8 cellular contexts compared by ENCODE assay signal in the genomic region with DNA sequence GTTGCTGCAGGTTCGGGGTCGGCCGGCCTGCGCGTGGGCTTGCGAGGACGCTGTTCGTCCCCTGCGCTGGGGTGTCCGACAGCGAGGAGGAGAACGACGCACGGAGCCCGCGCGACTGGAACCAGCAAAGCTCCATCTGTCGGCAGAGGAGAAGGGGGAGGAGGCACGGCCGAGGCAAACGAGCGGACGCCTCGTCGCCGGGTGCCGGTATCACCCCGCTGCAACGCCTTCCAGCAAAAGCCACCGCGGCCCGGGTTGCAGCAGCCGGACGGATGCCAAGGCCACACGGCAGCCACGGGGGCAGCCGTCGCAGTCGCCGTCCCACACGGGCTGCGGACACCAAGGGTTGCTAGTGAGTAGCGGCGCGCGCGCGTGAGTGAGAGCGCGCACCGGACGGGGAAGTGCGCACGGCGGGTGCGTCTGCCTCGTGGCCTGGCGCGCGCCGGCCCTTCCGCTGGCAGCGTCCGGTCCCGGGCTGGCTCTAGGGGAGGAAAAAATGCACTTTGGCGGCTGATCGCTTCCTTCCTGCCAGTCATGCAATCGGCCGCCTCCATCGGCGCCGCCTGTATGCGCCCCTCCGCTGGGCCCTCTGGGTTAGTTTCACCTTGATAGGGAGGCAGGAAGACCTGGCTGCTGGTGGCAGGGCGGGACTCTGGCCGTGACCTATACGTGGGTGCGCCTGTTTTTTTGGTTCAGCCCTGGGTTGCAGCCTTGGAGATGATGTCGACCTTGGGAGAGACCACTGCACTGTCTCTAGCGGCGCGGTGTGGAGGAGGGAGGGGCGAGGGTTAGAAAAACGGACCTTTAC. TPM values are rescaled to one million over a fixed set of nuclear protein-coding genes. Genes with fewer than 3 reads are reported as not detected.
A peak's percentile ranks its signal among the peaks of the same experiment; 100 is the strongest.
DNase-seq lines count a peak whose midpoint lies in the region; ATAC-seq and TF ChIP-seq lines count a peak whose summit lies in the region.

No MANE protein-coding gene starts in this region.

- H3K9me3 ChIP-seq in iPS-18c (ENCODE audit: control insufficient read depth, insufficient read depth, low read length) = peaks cover 2% of the 10 kb centered on the region
- no peaks in the 10 kb centered on the region for H3K9me3 ChIP-seq in skeletal muscle satellite cell (replicated peaks; ENCODE audit: low read length)

- H3K36me3 ChIP-seq in brain microvascular endothelial cell (replicated peaks) (no peaks in the 10 kb centered on the region), skeletal muscle satellite cell (ENCODE audit: insufficient read depth, low read length) (no peaks in the 10 kb centered on the region)

- in situ Hi-C loops in brain microvascular endothelial cell (cut with HindIII; ENCODE audit: low pct_ligation_motif_present, low sequenced_read_pairs) = no loop called here

- no peaks in the 10 kb centered on the region for H3K27me3 ChIP-seq in brain microvascular endothelial cell (replicated peaks)
- H3K27me3 ChIP-seq in skeletal muscle satellite cell (ENCODE audit: control insufficient read depth, insufficient read depth, low read length) = no peaks in the 10 kb centered on the region

- peak overlapping the region; percentile 63 for H3K27ac ChIP-seq in brain microvascular endothelial cell

- peak overlapping the region; percentile 86 for H3K4me3 ChIP-seq in brain microvascular endothelial cell (ENCODE audit: low read depth, low read length)
- peak overlapping the region; percentile 87 for H3K4me3 ChIP-seq in iPS-18c (ENCODE audit: insufficient read depth, low read depth, low read length)
- H3K4me3 ChIP-seq in skeletal muscle satellite cell (ENCODE audit: low read length) = peak overlapping the region; percentile 94

- peak overlapping the region; percentile 94 for H3K4me2 ChIP-seq in skeletal muscle satellite cell (ENCODE audit: low read length)

- H3K4me1 ChIP-seq in skeletal muscle satellite cell (ENCODE audit: control insufficient read depth, insufficient read depth, low read length) = peaks cover 43% of the 10 kb centered on the region

- peak; percentile 14 for DNase-seq in NCI-H1092 treated with DMSO at 0.1 percent for 48 hours (lab: John Stamatoyannopoulos, UW)
- no peak for DNase-seq in NCI-H1092 (lab: John Stamatoyannopoulos, UW)
- peak; percentile 40 for DNase-seq in NCI-H1105 treated with DMSO at 0.1 percent for 48 hours (lab: John Stamatoyannopoulos, UW)
- DNase-seq in UCSD-AML1 (lab: John Stamatoyannopoulos, UW; ENCODE audit: unreplicated experiment) = peak; percentile 67
- DNase-seq in brain microvascular endothelial cell = peak; percentile 62

- ATAC-seq in HG02610 (IDR thresholded peaks at IDR 0.05; ENCODE audit: unreplicated experiment) = peak; percentile 75

- TF ChIP-seq CTCF in brain microvascular endothelial cell (IDR thresholded peaks at IDR 0.05; ENCODE audit: low read depth, low read length, missing control alignments) = peak; percentile 48

- H3K9ac ChIP-seq in skeletal muscle satellite cell (ENCODE audit: low read depth, low read length) = peak overlapping the region; percentile 93

RNA-seq across cellular contexts. Expression of gene STAMBPL1, which starts 0.4 kb away (rescaled TPM):
- 34.1 and 53.0 TPM in 2 replicates for total RNA-seq in skeletal muscle satellite cell (2012; rRNA removed)

RNA-seq across cellular contexts. Expression of gene ANKRD22, which starts 28.8 kb away (rescaled TPM):
- not detected in 2 replicates for total RNA-seq in skeletal muscle satellite cell (2012; rRNA removed)
